Comparison of ENCODE assay signal across 32 cellular contexts in genomic region chr19:45271709-45272108, GRCh38. TPM values are rescaled to one million over a fixed set of nuclear protein-coding genes. Genes with fewer than 3 reads are reported as not detected.
"Had no signal": no experiment of that assay in that cellular context is flagged by ENCODE, and none has a peak within 500 bp of the region (broad histone marks: within the 10 kb centered on the region; RNA-seq: fewer than 3 reads in every experiment).

No MANE protein-coding gene starts in this region.

- H3K36me3 ChIP-seq: breast epithelium had no signal

- ATAC-seq: activated CD4-positive, alpha-beta T cell treated with anti-CD3 and anti-CD28 coated beads for 36 hours; activated CD4-positive, CD25-positive, alpha-beta regulatory T cell treated with anti-CD3 and anti-CD28 coated beads, Interleukin-2, amount 50 U/mL, for 24 hours; activated CD8-positive, alpha-beta T cell treated with anti-CD3 and anti-CD28 coated beads, Interleukin-2, amount 10 ng/mL, durations not matched to agents 7 days and 5 days; body of pancreas; PC-3; WTC11 had no signal

- H3K27ac ChIP-seq: Peyer's patch, SJSA1 had no signal

- FAIRE-seq: astrocyte, TTC549 had no signal

- H3K4me2 ChIP-seq: SK-N-SH had no signal

- H3K27me3 ChIP-seq: body of pancreas, breast epithelium, Peyer's patch, SJSA1 had no signal

- DNase-seq: activated CD4-positive, alpha-beta T cell treated with anti-CD3 and anti-CD28 coated beads for 36 hours; activated CD4-positive, alpha-beta T cell treated with anti-CD3 and anti-CD28 coated beads, Interleukin-2, amount 10 ng/mL, durations not matched to agents 7 days and 5 days; activated CD4-positive, alpha-beta T cell treated with anti-CD3 and anti-CD28 coated beads, Interleukin-2, amount 50 U/mL, for 48 hours; activated CD8-positive, alpha-beta T cell treated with anti-CD3 and anti-CD28 coated beads, Interleukin-2, amount 10 ng/mL, durations not matched to agents 7 days and 5 days; activated gamma-delta T cell; activated naive CD4-positive, alpha-beta T cell treated with Interleukin-2 at 50 U/mL for 16 hours; activated naive CD8-positive, alpha-beta T cell treated with anti-CD3 and anti-CD28 coated beads, Interleukin-2, amount 10 ng/mL, durations not matched to agents 7 days and 5 days; activated T-cell treated with anti-CD3 and anti-CD28 coated beads, Interleukin-2, amount 50 U/mL, for 24 hours; amygdala; body of pancreas; Karpas-422; NCI-H1105; NCI-H1417 treated with DMSO at 0.1 percent for 48 hours; NCI-H187 treated with DMSO at 0.1 percent for 48 hours; NCI-H2081; NCI-H226; NCI-H524 treated with DMSO at 0.1 percent for 48 hours; NK-92 treated with Interleukin-12 subunit alpha and Interleukin-12 subunit beta, amount 100 ng/mL, for 24 hours; PC-3; Peyer's patch; RPMI8226; SHP77 treated with DMSO at 0.1 percent for 48 hours; SK-N-SH had no signal

- H3K4me3 ChIP-seq: body of pancreas, breast epithelium, Peyer's patch, SJSA1 had no signal

- H3K9me3 ChIP-seq: body of pancreas, breast epithelium, Peyer's patch, SJSA1, SK-N-SH had no signal

- H3K9ac ChIP-seq: SK-N-SH had no signal

- H3K4me1 ChIP-seq: breast epithelium, Peyer's patch, SJSA1 had no signal

RNA-seq across cellular contexts. Expression of gene EXOC3L2, which starts 26.5 kb away (rescaled TPM):
- total RNA-seq: activated CD4-positive, alpha-beta T cell treated with anti-CD3 and anti-CD28 coated beads for 36 hours; activated CD4-positive, alpha-beta T cell treated with anti-CD3 and anti-CD28 coated beads, Interleukin-2, amount 10 ng/mL, durations not matched to agents 7 days and 5 days; activated CD8-positive, alpha-beta T cell treated with anti-CD3 and anti-CD28 coated beads, Interleukin-2, amount 10 ng/mL, durations not matched to agents 7 days and 5 days; activated naive CD8-positive, alpha-beta T cell treated with anti-CD3 and anti-CD28 coated beads, Interleukin-2, amount 10 ng/mL, durations not matched to agents 7 days and 5 days; activated T-helper 2 cell treated with anti-CD3 and anti-CD28 coated beads, Interferon-gamma antibody, Interleukin-2, Interleukin-4, amounts not matched to agents 10 μg/mL and 5 μg/mL and 100 μg/mL, durations not matched to agents 14 hours and 24 hours and 36 hours; MCF 10A; NCI-H460; PC-3 had no signal

RNA-seq across cellular contexts. Expression of gene CKM, which starts 51.0 kb away (rescaled TPM):
- total RNA-seq: activated CD4-positive, alpha-beta T cell treated with anti-CD3 and anti-CD28 coated beads for 36 hours; activated CD4-positive, alpha-beta T cell treated with anti-CD3 and anti-CD28 coated beads, Interleukin-2, amount 10 ng/mL, durations not matched to agents 7 days and 5 days; activated CD8-positive, alpha-beta T cell treated with anti-CD3 and anti-CD28 coated beads, Interleukin-2, amount 10 ng/mL, durations not matched to agents 7 days and 5 days; activated naive CD8-positive, alpha-beta T cell treated with anti-CD3 and anti-CD28 coated beads, Interleukin-2, amount 10 ng/mL, durations not matched to agents 7 days and 5 days; activated T-helper 2 cell treated with anti-CD3 and anti-CD28 coated beads, Interferon-gamma antibody, Interleukin-2, Interleukin-4, amounts not matched to agents 10 μg/mL and 5 μg/mL and 100 μg/mL, durations not matched to agents 14 hours and 24 hours and 36 hours; astrocyte; body of pancreas; breast epithelium; MCF 10A; NCI-H460; PC-3; Peyer's patch; SJSA1; WTC11 had no signal
